ENCODE assay signal across 17 cellular contexts in genomic region chr5:118249386-118249785, GRCh38.
DNase-seq lines count a peak whose midpoint lies in the region; ATAC-seq lines count a peak whose summit lies in the region.
"Had no signal": no experiment of that assay in that cellular context is flagged by ENCODE, and none has a peak within 500 bp of the region (broad histone marks: within the 10 kb centered on the region; RNA-seq: fewer than 3 reads in every experiment).

No MANE protein-coding gene starts in this region.

- DNase-seq in SKM-1 (lab: John Stamatoyannopoulos, UW; ENCODE audit: unreplicated experiment) = peak; percentile 12
- no peak for DNase-seq in SKM-1 treated with dmso at 0.1 percent for 144 hours (lab: John Stamatoyannopoulos, UW; ENCODE audit: unreplicated experiment)
- no peak for DNase-seq in NCI-H774 (lab: John Stamatoyannopoulos, UW)
- no peak for DNase-seq in stimulated activated CD4-positive, alpha-beta T cell treated with anti-CD3 and anti-CD28 coated beads, Interleukin-1b, Interleukin-23, amount 100 ng/mL, for 48 hours
- DNase-seq in iPS-NIHi11 (ENCODE audit: low spot score) = no peak
- no peak for DNase-seq in GOT3 (lab: John Stamatoyannopoulos, UW)
- DNase-seq: 8988T; activated CD4-positive, alpha-beta T cell treated with anti-CD3 and anti-CD28 coated beads, Interleukin-2, amount 10 ng/mL, durations not matched to agents 7 days and 5 days; amniotic stem cell; colonic mucosa; heart left ventricle; MG63; NCI-H2171 treated with DMSO at 0.1 percent for 48 hours; pancreas; Peyer's patch had no signal

- ATAC-seq in HG02852 (IDR thresholded peaks at IDR 0.05; ENCODE audit: unreplicated experiment) = peak; percentile 68
- ATAC-seq in HG03575 (IDR thresholded peaks at IDR 0.05; ENCODE audit: extremely low read depth, insufficient number of reproducible peaks, low FRiP score, unreplicated experiment) = peak; percentile 79
- ATAC-seq: heart left ventricle, pancreas had no signal
